9 cellular contexts compared by ENCODE assay signal in genomic region chr2:135819211-135819610, GRCh38. TPM values are rescaled to one million over a fixed set of nuclear protein-coding genes. Genes with fewer than 3 reads are reported as not detected.
DNase-seq lines count a peak whose midpoint lies in the region; ATAC-seq and TF ChIP-seq lines count a peak whose summit lies in the region.
"Had no signal": no experiment of that assay in that cellular context is flagged by ENCODE, and none has a peak within 500 bp of the region (broad histone marks: within the 10 kb centered on the region; RNA-seq: fewer than 3 reads in every experiment).

No MANE protein-coding gene starts in this region.

- H4K20me1 ChIP-seq in OCI-LY7 (ENCODE audit: insufficient read depth, low read length) = no peaks in the 10 kb centered on the region

- H3K79me2 ChIP-seq in OCI-LY7 (ENCODE audit: insufficient read depth, low read depth, low read length) = no peaks in the 10 kb centered on the region

- H3K27ac ChIP-seq in OCI-LY7 (ENCODE audit: low read depth, low read length, poor library complexity, severe bottlenecking) = no peak overlapping the region

- intact Hi-C loops in OCI-LY7 (cut with micrococcal nuclease; ENCODE audit: unreplicated experiment) = no loop called here

- no peaks in the 10 kb centered on the region for H3K4me1 ChIP-seq in OCI-LY7 (ENCODE audit: insufficient read depth, low read length, poor library complexity, severe bottlenecking)

- 0 out of 2 replicates have a peak, but pooled peaks cover 7% of the 10 kb centered on the region for H3K9me3 ChIP-seq in OCI-LY7 (ENCODE audit: low read length)

- CTCF ChIA-PET in OCI-LY7 (lab: Charles Lee; ENCODE audit: unreplicated experiment) = no interaction called here

- POLR2A ChIA-PET in OCI-LY7 (lab: Charles Lee) = no interaction called here

- H3K9me2 ChIP-seq in OCI-LY7 (ENCODE audit: insufficient read depth, low read length) = no peaks in the 10 kb centered on the region

- no peak overlapping the region for H2AFZ ChIP-seq in OCI-LY7 (ENCODE audit: low read length)

- DNase-seq in NCI-H510A (lab: John Stamatoyannopoulos, UW) = peak; percentile 28
- no peak for DNase-seq in NCI-H510A treated with DMSO at 0.1 percent for 48 hours (lab: John Stamatoyannopoulos, UW)
- peak; percentile 26 for DNase-seq in OCI-LY7 (ENCODE audit: low spot score)
- DNase-seq in cardiac fibroblast (ENCODE audit: low read depth in 2 of 2) = peak; percentile 24 to 58
- peak; percentile 37 to 52 (median 50) for DNase-seq in stimulated activated CD4-positive, alpha-beta T cell treated with anti-CD3 and anti-CD28 coated beads, TNF-alpha, amount 100 ng/mL, for 48 hours (ENCODE audit: low read depth in 3 of 3)
- DNase-seq in medulla oblongata (ENCODE audit: extremely low spot score) = no peak
- no peak for DNase-seq in activated CD4-positive, CD25-positive, alpha-beta regulatory T cell (lab: John Stamatoyannopoulos, UW)

- no peak overlapping the region for H3K4me2 ChIP-seq in OCI-LY7 (ENCODE audit: low read length)

- ATAC-seq in HG02884 (IDR thresholded peaks at IDR 0.05; ENCODE audit: unreplicated experiment) = no peak

- H3K36me3 ChIP-seq in OCI-LY7 (ENCODE audit: insufficient read depth, low read length) = no peaks in the 10 kb centered on the region

- H3K4me3 ChIP-seq in OCI-LY7 (ENCODE audit: low read depth, low read length, poor library complexity, severe bottlenecking) = no peak overlapping the region
- H3K4me3 ChIP-seq in cardiac fibroblast (replicated peaks in 1 of 2; ENCODE audit: low read depth in 2 of 2, low read length in 2 of 2) = no peak overlapping the region

- TF ChIP-seq CTCF in OCI-LY7 (conservative IDR thresholded peaks at IDR 0.05; ENCODE audit: low read length) (peak; percentile 70), cardiac fibroblast (IDR thresholded peaks at IDR 0.05; ENCODE audit: low read depth, low read length) (peak; percentile 64)

- BruUV-seq in OCI-LY7 (replicated peaks; lab: Mats Ljungman, UMichigan) = no TSS peak

RNA-seq across cellular contexts. Expression of gene LCT, which starts 17.8 kb away (rescaled TPM):
- 0.18 and 0.54 TPM in 2 replicates for total RNA-seq in OCI-LY7 (2014; rRNA removed; shearing (Covaris generic))
- 0.09 and 0.15 TPM in 2 replicates for total RNA-seq in OCI-LY7 (2022)
- total RNA-seq: myocyte had no signal

RNA-seq across cellular contexts. Expression of gene MCM6, which starts 57.0 kb away (rescaled TPM):
- 61.2 and 66.1 TPM in 2 replicates for total RNA-seq in OCI-LY7 (2014; rRNA removed; shearing (Covaris generic))
- 171 and 177 TPM in 2 replicates for total RNA-seq in OCI-LY7 (2022)

Comparison
In these comparisons a context has a peak if more than half of its experiments do, and no peak if none do; other contexts are left out.
1. DNase-seq: peak in NCI-H510A (single experiment), OCI-LY7 (single experiment), cardiac fibroblast (2 of 2) and stimulated activated CD4-positive, alpha-beta T cell treated with anti-CD3 and anti-CD28 coated beads, TNF-alpha, amount 100 ng/mL, for 48 hours (3 of 3); none in NCI-H510A treated with DMSO at 0.1 percent for 48 hours (single experiment), medulla oblongata (single experiment) and activated CD4-positive, CD25-positive, alpha-beta regulatory T cell (0 of 4).